16 cellular contexts compared by ENCODE assay signal in the genomic region with DNA sequence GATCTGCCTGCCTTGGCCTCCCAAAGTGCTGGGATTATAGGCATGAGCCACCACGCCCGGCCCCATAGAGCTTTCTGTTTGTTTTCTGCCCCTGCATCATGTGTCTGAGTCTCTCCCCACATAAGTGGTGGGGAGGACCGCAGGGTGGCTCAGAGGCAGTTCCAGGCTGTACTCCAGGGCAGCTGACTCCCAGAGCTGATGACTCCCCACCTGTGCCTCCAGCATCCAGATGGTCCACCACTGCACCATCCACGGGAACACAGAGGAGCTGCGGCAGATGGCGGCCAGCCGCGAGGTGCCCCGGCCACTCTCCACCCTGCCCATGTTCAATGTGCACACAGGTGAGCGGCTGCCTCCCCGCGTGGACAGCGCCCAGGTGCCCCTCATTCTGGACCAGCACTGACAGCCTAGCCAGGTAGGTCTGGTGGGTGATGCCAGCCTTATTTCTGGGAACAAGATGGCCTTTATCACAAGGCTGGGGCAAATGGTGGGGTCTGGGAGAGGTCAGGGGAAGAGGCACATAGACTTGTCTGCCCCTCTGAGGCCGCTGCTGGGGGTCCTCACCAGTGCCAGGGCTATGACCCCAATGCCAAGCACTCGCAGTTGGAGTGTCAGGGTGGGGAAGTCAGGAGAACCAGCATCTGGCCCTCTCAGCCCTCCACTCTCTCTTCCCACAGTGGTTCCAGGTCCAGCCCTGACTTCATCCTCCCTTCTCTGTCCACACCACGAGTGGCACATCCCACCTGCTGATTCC. TPM values are rescaled to one million over a fixed set of nuclear protein-coding genes. Genes with fewer than 3 reads are reported as not detected.
DNase-seq lines count a peak whose midpoint lies in the region; ATAC-seq, FAIRE-seq and TF ChIP-seq lines count a peak whose summit lies in the region.
"Had no signal": no experiment of that assay in that cellular context is flagged by ENCODE, and none has a peak within 500 bp of the region (broad histone marks: within the 10 kb centered on the region; RNA-seq: fewer than 3 reads in every experiment).

No MANE protein-coding gene starts in this region.

- H3F3A ChIP-seq in smooth muscle cell (ENCODE audit: low read depth) = peaks cover 29% of the 10 kb centered on the region

- H2AFZ ChIP-seq in smooth muscle cell (ENCODE audit: low read depth) = no peak overlapping the region

- peak overlapping the region in 1 of 2 donors; percentile 3 for H3K9ac ChIP-seq in kidney (ENCODE audit: low read length in 2 of 2)
- no peak overlapping the region for H3K9ac ChIP-seq in smooth muscle cell (ENCODE audit: low read depth)

- peak; percentile 73 for DNase-seq in Daoy (ENCODE audit: low read depth)
- no peak for DNase-seq in T-helper 17 cell
- peak; percentile 53 for DNase-seq in kidney
- no peak for DNase-seq in smooth muscle cell (lab: John Stamatoyannopoulos, UW; ENCODE audit: unreplicated experiment)
- DNase-seq in midbrain (lab: John Stamatoyannopoulos, UW) = no peak
- no peak for DNase-seq in SW 1271 (lab: John Stamatoyannopoulos, UW)
- DNase-seq: activated CD4-positive, alpha-beta T cell treated with anti-CD3 and anti-CD28 coated beads for 36 hours; activated naive CD8-positive, alpha-beta T cell treated with anti-CD3 and anti-CD28 coated beads, Interleukin-2, amount 10 ng/mL, durations not matched to agents 7 days and 5 days; activated T-cell treated with anti-CD3 and anti-CD28 coated beads, Interleukin-2, amount 50 U/mL, for 1 hour; BE2C; naive thymus-derived CD8-positive, alpha-beta T cell; SHP77 treated with DMSO at 0.1 percent for 48 hours; T1000 had no signal

- no peak overlapping the region for H3K4me2 ChIP-seq in smooth muscle cell

- H3K4me1 ChIP-seq in kidney (ENCODE audit: control insufficient read depth in 1 of 2, insufficient read depth in 1 of 2, low read depth in 1 of 2, low read length in 2 of 2) (peaks cover 12 to 19% of the 10 kb centered on the region in 2 donors), smooth muscle cell (ENCODE audit: low read depth) (peaks cover 14% of the 10 kb centered on the region)

- peaks cover 6% of the 10 kb centered on the region for H4K20me1 ChIP-seq in smooth muscle cell (ENCODE audit: low read depth)

- WGBS in smooth muscle cell (ENCODE audit: low lambda C conversion rate) = 94% methylated on average over 16 of the region's 16 CpGs

- no peak for ATAC-seq in T-helper 17 cell
- no peak for ATAC-seq in activated T-helper 17 cell treated with anti-CD3 and anti-CD28 coated beads, Interleukin-2, amount 50 U/mL, for 72 hours (replicated peaks)
- no peak for ATAC-seq in HG03342 (IDR thresholded peaks at IDR 0.05; ENCODE audit: unreplicated experiment)
- ATAC-seq: activated CD4-positive, alpha-beta T cell treated with anti-CD3 and anti-CD28 coated beads for 36 hours; naive thymus-derived CD8-positive, alpha-beta T cell had no signal

- no peak for FAIRE-seq in kidney (lab: Jason Lieb, UNC)

- peak overlapping the region; percentile 72 for H3K27ac Mint-ChIP-seq in T-helper 17 cell
- H3K27ac Mint-ChIP-seq in activated T-helper 17 cell treated with anti-CD3 and anti-CD28 coated beads, Interleukin-2, amount 50 U/mL, for 72 hours = no peak overlapping the region
- H3K27ac Mint-ChIP-seq: activated CD4-positive, alpha-beta T cell treated with anti-CD3 and anti-CD28 coated beads for 36 hours; activated naive CD8-positive, alpha-beta T cell treated with anti-CD3 and anti-CD28 coated beads, Interleukin-2, amount 10 ng/mL, durations not matched to agents 7 days and 5 days; naive thymus-derived CD8-positive, alpha-beta T cell had no signal

- no peaks in the 10 kb centered on the region for H3K9me3 Mint-ChIP-seq in activated T-helper 17 cell treated with anti-CD3 and anti-CD28 coated beads, Interleukin-2, amount 50 U/mL, for 72 hours
- H3K9me3 Mint-ChIP-seq: activated naive CD8-positive, alpha-beta T cell treated with anti-CD3 and anti-CD28 coated beads, Interleukin-2, amount 10 ng/mL, durations not matched to agents 7 days and 5 days; naive thymus-derived CD8-positive, alpha-beta T cell had no signal

- H3K27me3 ChIP-seq in smooth muscle cell (ENCODE audit: low read depth) = no peaks in the 10 kb centered on the region
- H3K27me3 ChIP-seq: BE2C, right lobe of liver had no signal

- peaks cover 11% of the 10 kb centered on the region for H3K4me1 Mint-ChIP-seq in T-helper 17 cell
- H3K4me1 Mint-ChIP-seq in activated T-helper 17 cell treated with anti-CD3 and anti-CD28 coated beads, Interleukin-2, amount 50 U/mL, for 72 hours = peaks cover 14% of the 10 kb centered on the region

- H3K4me3 Mint-ChIP-seq in T-helper 17 cell = no peak overlapping the region
- H3K4me3 Mint-ChIP-seq in activated T-helper 17 cell treated with anti-CD3 and anti-CD28 coated beads, Interleukin-2, amount 50 U/mL, for 72 hours = no peak overlapping the region
- H3K4me3 Mint-ChIP-seq: activated CD4-positive, alpha-beta T cell treated with anti-CD3 and anti-CD28 coated beads for 36 hours; activated naive CD8-positive, alpha-beta T cell treated with anti-CD3 and anti-CD28 coated beads, Interleukin-2, amount 10 ng/mL, durations not matched to agents 7 days and 5 days; naive thymus-derived CD8-positive, alpha-beta T cell had no signal

- no peaks in the 10 kb centered on the region for H3K36me3 ChIP-seq in kidney (ENCODE audit: control insufficient read depth in 1 of 2, insufficient read depth in 2 of 2, low read length in 2 of 2)
- H3K36me3 ChIP-seq in smooth muscle cell (ENCODE audit: low read depth) = no peaks in the 10 kb centered on the region
- H3K36me3 ChIP-seq: BE2C, right lobe of liver had no signal

- no peaks in the 10 kb centered on the region for H3K79me2 ChIP-seq in smooth muscle cell (ENCODE audit: low read depth)

- H3K27me3 Mint-ChIP-seq in T-helper 17 cell = peaks cover 6% of the 10 kb centered on the region
- no peaks in the 10 kb centered on the region for H3K27me3 Mint-ChIP-seq in activated T-helper 17 cell treated with anti-CD3 and anti-CD28 coated beads, Interleukin-2, amount 50 U/mL, for 72 hours
- H3K27me3 Mint-ChIP-seq: activated CD4-positive, alpha-beta T cell treated with anti-CD3 and anti-CD28 coated beads for 36 hours had no signal

- intact Hi-C loops in kidney (cut with DNase I) = no loop called here

- H3K4me3 ChIP-seq in kidney (ENCODE audit: low read length in 2 of 2) (no peak overlapping the region), smooth muscle cell (no peak overlapping the region)
- H3K4me3 ChIP-seq: right lobe of liver had no signal

- no peaks in the 10 kb centered on the region for H3K9me3 ChIP-seq in T-helper 17 cell (ENCODE audit: control insufficient read depth, low read length, poor library complexity, severe bottlenecking)
- H3K9me3 ChIP-seq in kidney (ENCODE audit: control insufficient read depth in 1 of 2, low read length in 2 of 2) = no peaks in the 10 kb centered on the region
- no peaks in the 10 kb centered on the region for H3K9me3 ChIP-seq in smooth muscle cell (replicated peaks; ENCODE audit: low read depth)
- H3K9me3 ChIP-seq: BE2C, right lobe of liver had no signal

- H3K36me3 Mint-ChIP-seq in T-helper 17 cell (ENCODE audit: low read depth) = no peaks in the 10 kb centered on the region
- H3K36me3 Mint-ChIP-seq in activated T-helper 17 cell treated with anti-CD3 and anti-CD28 coated beads, Interleukin-2, amount 50 U/mL, for 72 hours (ENCODE audit: low read depth) = no peaks in the 10 kb centered on the region
- H3K36me3 Mint-ChIP-seq: activated naive CD8-positive, alpha-beta T cell treated with anti-CD3 and anti-CD28 coated beads, Interleukin-2, amount 10 ng/mL, durations not matched to agents 7 days and 5 days; naive thymus-derived CD8-positive, alpha-beta T cell had no signal

- TF ChIP-seq CTCF in kidney (IDR thresholded peaks at IDR 0.05; ENCODE audit: borderline replicate concordance, extremely low read depth, insufficient read depth) (no peak), smooth muscle cell (IDR thresholded peaks at IDR 0.05; ENCODE audit: borderline replicate concordance, insufficient read depth, poor library complexity, severe bottlenecking) (no peak)

- peak overlapping the region in 1 of 2 donors; percentile 43 for H3K27ac ChIP-seq in kidney (ENCODE audit: low read depth in 2 of 2, low read length in 2 of 2)
- peak overlapping the region; percentile 98 for H3K27ac ChIP-seq in smooth muscle cell (ENCODE audit: low read depth)
- H3K27ac ChIP-seq: right lobe of liver had no signal

RNA-seq across cellular contexts. Expression of a gene that starts 9.4 kb away (rescaled TPM):
- total RNA-seq in Daoy (2014; rRNA removed; shearing (Covaris generic)) = 0.51 and 1.3 TPM in 2 replicates
- total RNA-seq in T-helper 17 cell (not detected), kidney (4.2 TPM), smooth muscle cell (0.99 TPM in 1 of 2 replicates, not detected in the other)
- polyA plus RNA-seq in kidney (ENCODE audit: insufficient read depth, low read depth, low replicate concordance) (5.5 TPM), smooth muscle cell (1.4 and 2.1 TPM in 2 replicates)
- not detected for total RNA-seq in activated T-helper 17 cell treated with anti-CD3 and anti-CD28 coated beads, Interleukin-2, amount 50 U/mL, for 72 hours
- total RNA-seq: activated naive CD8-positive, alpha-beta T cell treated with anti-CD3 and anti-CD28 coated beads, Interleukin-2, amount 10 ng/mL, durations not matched to agents 7 days and 5 days; naive thymus-derived CD8-positive, alpha-beta T cell had no signal

RNA-seq across cellular contexts. Expression of a gene that starts 24.7 kb away (rescaled TPM):
- 28.8 and 36.3 TPM in 2 replicates for total RNA-seq in Daoy (2014; rRNA removed; shearing (Covaris generic))
- 100 to 1,000 TPM in 1 of 2 donors, 10 to 100 TPM in 1; 82.9 to 111 TPM for total RNA-seq in T-helper 17 cell
- total RNA-seq in kidney = 64.4 TPM
- polyA plus RNA-seq in kidney (ENCODE audit: insufficient read depth, low read depth, low replicate concordance) = 17.1 TPM
- 20.8 and 21.8 TPM in 2 replicates for total RNA-seq in smooth muscle cell
- polyA plus RNA-seq in smooth muscle cell = 6.7 and 10.2 TPM in 2 replicates
- total RNA-seq in activated T-helper 17 cell treated with anti-CD3 and anti-CD28 coated beads, Interleukin-2, amount 50 U/mL, for 72 hours = 10 to 100 TPM; 73.6 to 89.2 TPM

RNA-seq across cellular contexts. Expression of a gene that starts 26.2 kb away (rescaled TPM):
- total RNA-seq in Daoy (2014; rRNA removed; shearing (Covaris generic)) = 288 and 336 TPM in 2 replicates
- 10 to 100 TPM; 15.4 to 16.6 TPM for total RNA-seq in T-helper 17 cell
- 142 TPM for total RNA-seq in kidney
- 9.2 TPM for polyA plus RNA-seq in kidney (ENCODE audit: insufficient read depth, low read depth, low replicate concordance)
- 3,848 and 4,141 TPM in 2 replicates for total RNA-seq in smooth muscle cell
- polyA plus RNA-seq in smooth muscle cell = 18,306 and 25,649 TPM in 2 replicates
- total RNA-seq in activated T-helper 17 cell treated with anti-CD3 and anti-CD28 coated beads, Interleukin-2, amount 50 U/mL, for 72 hours = 1 to 10 TPM in 1 of 2 donors, under 1 TPM in 1; 0.37 to 1.9 TPM
- polyA plus RNA-seq: naive thymus-derived CD8-positive, alpha-beta T cell had no signal

RNA-seq across cellular contexts. Expression of a gene that starts 45.3 kb away (rescaled TPM):
- 1.7 and 2.6 TPM in 2 replicates for total RNA-seq in Daoy (2014; rRNA removed; shearing (Covaris generic))
- total RNA-seq in T-helper 17 cell (1 to 10 TPM; 1.7 to 5.8 TPM), kidney (5.0 TPM), smooth muscle cell (6.3 and 39.1 TPM in 2 replicates)
- polyA plus RNA-seq in kidney (ENCODE audit: insufficient read depth, low read depth, low replicate concordance) (3.7 TPM), smooth muscle cell (13.7 and 21.1 TPM in 2 replicates)
- total RNA-seq in activated T-helper 17 cell treated with anti-CD3 and anti-CD28 coated beads, Interleukin-2, amount 50 U/mL, for 72 hours = 1 to 10 TPM in 1 of 2 donors, under 1 TPM in 1; 0.84 to 6.9 TPM
- polyA plus RNA-seq: naive thymus-derived CD8-positive, alpha-beta T cell had no signal

Comparison
In these comparisons a context has a peak if more than half of its experiments do, and no peak if none do; other contexts are left out.
1. DNase-seq: peak in Daoy (single experiment) and kidney (single experiment); none in T-helper 17 cell (0 of 3), smooth muscle cell (single experiment), midbrain (single experiment) and SW 1271 (0 of 2).
2. RNA of a gene that starts 26.2 kb away (total RNA-seq): 3,848 to 4,141 TPM in smooth muscle cell; 288 to 336 TPM in Daoy, 142 TPM in kidney (single experiment), 15.4 to 16.6 TPM in T-helper 17 cell and 0.37 to 1.9 TPM in activated T-helper 17 cell treated with anti-CD3 and anti-CD28 coated beads, Interleukin-2, amount 50 U/mL, for 72 hours; every median in the first group is over 10 times any median in the second.